Comparison of ENCODE assay signal across 20 cellular contexts in the genomic region with DNA sequence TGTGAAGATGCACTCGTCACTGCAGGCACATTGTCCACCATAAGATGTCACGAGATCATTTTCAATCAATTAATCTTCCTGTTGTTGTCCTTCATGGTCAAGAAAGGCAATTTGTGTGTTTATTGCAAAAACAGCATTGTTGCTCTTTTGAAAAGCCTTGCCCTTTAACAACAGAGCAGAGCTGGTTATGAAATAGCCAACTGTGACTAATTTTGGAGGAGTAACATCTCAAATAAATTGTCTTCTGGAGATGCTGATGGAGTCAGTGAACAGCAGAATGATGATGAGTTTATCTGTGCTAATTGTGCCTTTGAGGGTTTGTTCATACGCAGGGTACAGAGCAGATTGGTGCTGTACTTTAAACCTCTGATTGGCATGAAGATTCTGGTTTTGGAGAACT.
DNase-seq lines count a peak whose midpoint lies in the region; ATAC-seq and TF ChIP-seq lines count a peak whose summit lies in the region.
"Had no signal": no experiment of that assay in that cellular context is flagged by ENCODE, and none has a peak within 500 bp of the region (broad histone marks: within the 10 kb centered on the region; RNA-seq: fewer than 3 reads in every experiment).

No MANE protein-coding gene starts in this region.

- H3K27ac Mint-ChIP-seq in activated naive CD8-positive, alpha-beta T cell treated with anti-CD3 and anti-CD28 coated beads for 36 hours: no peak overlapping the region
- H3K27ac Mint-ChIP-seq: IgD-negative memory B cell had no signal

- no peak for ATAC-seq in GM21723 (IDR thresholded peaks at IDR 0.05; ENCODE audit: unreplicated experiment)
- ATAC-seq: SK-N-SH treated with all-trans-retinoic acid at 6 μM for 48 hours had no signal

- no peaks in the 10 kb centered on the region for H3K9me3 ChIP-seq in trophoblast cell (ENCODE audit: insufficient read depth, low read depth, low read length)
- H3K9me3 ChIP-seq: BE2C, Peyer's patch had no signal

- no peak overlapping the region for H4K91ac ChIP-seq in trophoblast cell (ENCODE audit: low read depth, low read length)

- no peak overlapping the region for H2BK120ac ChIP-seq in trophoblast cell (ENCODE audit: insufficient read depth, low read length, poor library complexity)

- H3K18ac ChIP-seq in trophoblast cell (ENCODE audit: low read length): no peak overlapping the region

- H3K4ac ChIP-seq in trophoblast cell (ENCODE audit: low read depth, low read length): no peak overlapping the region

- H3K27me3 Mint-ChIP-seq in activated naive CD8-positive, alpha-beta T cell treated with anti-CD3 and anti-CD28 coated beads for 36 hours: no peaks in the 10 kb centered on the region
- H3K27me3 Mint-ChIP-seq: IgD-negative memory B cell had no signal

- H3K9ac ChIP-seq in trophoblast cell (ENCODE audit: low read length): no peak overlapping the region

- H3K4me3 ChIP-seq in cardiac fibroblast (replicated peaks in 1 of 2; ENCODE audit: low read depth in 2 of 2, low read length in 2 of 2): no peak overlapping the region
- H3K4me3 ChIP-seq in fibroblast of villous mesenchyme (ENCODE audit: low read depth, low read length): no peak overlapping the region
- no peak overlapping the region for H3K4me3 ChIP-seq in trophoblast cell (ENCODE audit: low read depth, low read length)
- H3K4me3 ChIP-seq: Peyer's patch had no signal

- H2AK5ac ChIP-seq in trophoblast cell (ENCODE audit: low read length): no peak overlapping the region

- no peak overlapping the region for H3K4me2 ChIP-seq in trophoblast cell (ENCODE audit: low read length)

- no peaks in the 10 kb centered on the region for H3K4me1 ChIP-seq in trophoblast cell (ENCODE audit: control insufficient read depth in 1 of 2, insufficient read depth in 2 of 2, low read length in 2 of 2)
- H3K4me1 ChIP-seq: BE2C, Peyer's patch had no signal

- H3K36me3 ChIP-seq in trophoblast cell (ENCODE audit: control insufficient read depth in 1 of 2, insufficient read depth in 2 of 2, low read length in 2 of 2): no peaks in the 10 kb centered on the region
- H3K36me3 ChIP-seq: BE2C, Peyer's patch had no signal

- H4K8ac ChIP-seq in trophoblast cell (ENCODE audit: low read depth, low read length): no peak overlapping the region

- no peak overlapping the region for H2AFZ ChIP-seq in trophoblast cell (ENCODE audit: insufficient read depth, low read length, poor library complexity)

- H3K23ac ChIP-seq in trophoblast cell (ENCODE audit: low read length): no peak overlapping the region

- no CpG with 5 or more reads among the region's 3 CpGs for WGBS in trophoblast cell (ENCODE audit: extremely low coverage, insufficient coverage, insufficient read length)

- H2BK12ac ChIP-seq in trophoblast cell (ENCODE audit: low read length): no peak overlapping the region

- no peaks in the 10 kb centered on the region for H3K79me2 ChIP-seq in trophoblast cell (ENCODE audit: control insufficient read depth, insufficient read depth, low read length, poor library complexity)

- no peaks in the 10 kb centered on the region for H3K79me1 ChIP-seq in trophoblast cell (ENCODE audit: low read length)

- no peak overlapping the region for H3K27ac ChIP-seq in trophoblast cell (ENCODE audit: low read depth, low read length)
- H3K27ac ChIP-seq: 22Rv1, Peyer's patch had no signal

- no peaks in the 10 kb centered on the region for H3K4me1 Mint-ChIP-seq in activated naive CD8-positive, alpha-beta T cell treated with anti-CD3 and anti-CD28 coated beads for 36 hours
- H3K4me1 Mint-ChIP-seq: IgD-negative memory B cell had no signal

- H4K12ac ChIP-seq in trophoblast cell (ENCODE audit: low read depth, low read length): no peak overlapping the region

- H2BK5ac ChIP-seq in trophoblast cell (ENCODE audit: low read depth, low read length, poor library complexity): no peak overlapping the region

- no peaks in the 10 kb centered on the region for H3K27me3 ChIP-seq in trophoblast cell (ENCODE audit: insufficient read depth, low read length)
- H3K27me3 ChIP-seq: BE2C, Peyer's patch had no signal

- H3K14ac ChIP-seq in trophoblast cell (ENCODE audit: low read length): no peak overlapping the region

- H3K36me3 Mint-ChIP-seq in activated naive CD8-positive, alpha-beta T cell treated with anti-CD3 and anti-CD28 coated beads for 36 hours: no peaks in the 10 kb centered on the region
- H3K36me3 Mint-ChIP-seq: IgD-negative memory B cell had no signal

- DNase-seq in AG08395 (ENCODE audit: low spot score) (peak; percentile 49), GM04504 (ENCODE audit: low read depth) (peak; percentile 28), cardiac fibroblast (ENCODE audit: low read depth in 2 of 2) (peak; percentile 11 to 27), fibroblast of villous mesenchyme (ENCODE audit: low read depth) (peak; percentile 6), iPS-NIHi11 (ENCODE audit: low spot score) (no peak), trophoblast cell (no peak)
- no peak for DNase-seq in activated naive CD8-positive, alpha-beta T cell treated with anti-CD3 and anti-CD28 coated beads for 36 hours
- DNase-seq: ACHN, BE2C, MV-4-11, NCI-H1105 treated with DMSO at 0.1 percent for 48 hours, NCI-H2029 treated with DMSO at 0.1 percent for 48 hours, NCI-H2171, NCI-H524 treated with DMSO at 0.1 percent for 48 hours, NCI-H82, Peyer's patch had no signal

- no peaks in the 10 kb centered on the region for H3K9me3 Mint-ChIP-seq in activated naive CD8-positive, alpha-beta T cell treated with anti-CD3 and anti-CD28 coated beads for 36 hours

- no peak overlapping the region for H3K4me3 Mint-ChIP-seq in activated naive CD8-positive, alpha-beta T cell treated with anti-CD3 and anti-CD28 coated beads for 36 hours
- H3K4me3 Mint-ChIP-seq: IgD-negative memory B cell had no signal

- TF ChIP-seq CTCF in cardiac fibroblast (IDR thresholded peaks at IDR 0.05; ENCODE audit: low read depth, low read length): no peak
- TF ChIP-seq CTCF in fibroblast of villous mesenchyme (IDR thresholded peaks at IDR 0.05; ENCODE audit: insufficient read depth, low read depth, low read length): no peak

Comparison
In these comparisons a context has a peak if more than half of its experiments do, and no peak if none do; other contexts are left out.
1. DNase-seq: peak in AG08395 (single experiment), GM04504 (single experiment), cardiac fibroblast (2 of 2) and fibroblast of villous mesenchyme (single experiment); none in iPS-NIHi11 (single experiment), trophoblast cell (0 of 2) and activated naive CD8-positive, alpha-beta T cell treated with anti-CD3 and anti-CD28 coated beads for 36 hours (single experiment).